Comparison of ENCODE assay signal across 1 cellular context in genomic region chr6:137233561-137234504, GRCh38.
TF ChIP-seq lines count a peak whose summit lies in the region.

No MANE protein-coding gene starts in this region.

TF ChIP-seq in K562, 482 proteins besides CTCF, POLR2A, EP300 and RAD21 (continues in another document):
- TF ChIP-seq, protein P1, sequence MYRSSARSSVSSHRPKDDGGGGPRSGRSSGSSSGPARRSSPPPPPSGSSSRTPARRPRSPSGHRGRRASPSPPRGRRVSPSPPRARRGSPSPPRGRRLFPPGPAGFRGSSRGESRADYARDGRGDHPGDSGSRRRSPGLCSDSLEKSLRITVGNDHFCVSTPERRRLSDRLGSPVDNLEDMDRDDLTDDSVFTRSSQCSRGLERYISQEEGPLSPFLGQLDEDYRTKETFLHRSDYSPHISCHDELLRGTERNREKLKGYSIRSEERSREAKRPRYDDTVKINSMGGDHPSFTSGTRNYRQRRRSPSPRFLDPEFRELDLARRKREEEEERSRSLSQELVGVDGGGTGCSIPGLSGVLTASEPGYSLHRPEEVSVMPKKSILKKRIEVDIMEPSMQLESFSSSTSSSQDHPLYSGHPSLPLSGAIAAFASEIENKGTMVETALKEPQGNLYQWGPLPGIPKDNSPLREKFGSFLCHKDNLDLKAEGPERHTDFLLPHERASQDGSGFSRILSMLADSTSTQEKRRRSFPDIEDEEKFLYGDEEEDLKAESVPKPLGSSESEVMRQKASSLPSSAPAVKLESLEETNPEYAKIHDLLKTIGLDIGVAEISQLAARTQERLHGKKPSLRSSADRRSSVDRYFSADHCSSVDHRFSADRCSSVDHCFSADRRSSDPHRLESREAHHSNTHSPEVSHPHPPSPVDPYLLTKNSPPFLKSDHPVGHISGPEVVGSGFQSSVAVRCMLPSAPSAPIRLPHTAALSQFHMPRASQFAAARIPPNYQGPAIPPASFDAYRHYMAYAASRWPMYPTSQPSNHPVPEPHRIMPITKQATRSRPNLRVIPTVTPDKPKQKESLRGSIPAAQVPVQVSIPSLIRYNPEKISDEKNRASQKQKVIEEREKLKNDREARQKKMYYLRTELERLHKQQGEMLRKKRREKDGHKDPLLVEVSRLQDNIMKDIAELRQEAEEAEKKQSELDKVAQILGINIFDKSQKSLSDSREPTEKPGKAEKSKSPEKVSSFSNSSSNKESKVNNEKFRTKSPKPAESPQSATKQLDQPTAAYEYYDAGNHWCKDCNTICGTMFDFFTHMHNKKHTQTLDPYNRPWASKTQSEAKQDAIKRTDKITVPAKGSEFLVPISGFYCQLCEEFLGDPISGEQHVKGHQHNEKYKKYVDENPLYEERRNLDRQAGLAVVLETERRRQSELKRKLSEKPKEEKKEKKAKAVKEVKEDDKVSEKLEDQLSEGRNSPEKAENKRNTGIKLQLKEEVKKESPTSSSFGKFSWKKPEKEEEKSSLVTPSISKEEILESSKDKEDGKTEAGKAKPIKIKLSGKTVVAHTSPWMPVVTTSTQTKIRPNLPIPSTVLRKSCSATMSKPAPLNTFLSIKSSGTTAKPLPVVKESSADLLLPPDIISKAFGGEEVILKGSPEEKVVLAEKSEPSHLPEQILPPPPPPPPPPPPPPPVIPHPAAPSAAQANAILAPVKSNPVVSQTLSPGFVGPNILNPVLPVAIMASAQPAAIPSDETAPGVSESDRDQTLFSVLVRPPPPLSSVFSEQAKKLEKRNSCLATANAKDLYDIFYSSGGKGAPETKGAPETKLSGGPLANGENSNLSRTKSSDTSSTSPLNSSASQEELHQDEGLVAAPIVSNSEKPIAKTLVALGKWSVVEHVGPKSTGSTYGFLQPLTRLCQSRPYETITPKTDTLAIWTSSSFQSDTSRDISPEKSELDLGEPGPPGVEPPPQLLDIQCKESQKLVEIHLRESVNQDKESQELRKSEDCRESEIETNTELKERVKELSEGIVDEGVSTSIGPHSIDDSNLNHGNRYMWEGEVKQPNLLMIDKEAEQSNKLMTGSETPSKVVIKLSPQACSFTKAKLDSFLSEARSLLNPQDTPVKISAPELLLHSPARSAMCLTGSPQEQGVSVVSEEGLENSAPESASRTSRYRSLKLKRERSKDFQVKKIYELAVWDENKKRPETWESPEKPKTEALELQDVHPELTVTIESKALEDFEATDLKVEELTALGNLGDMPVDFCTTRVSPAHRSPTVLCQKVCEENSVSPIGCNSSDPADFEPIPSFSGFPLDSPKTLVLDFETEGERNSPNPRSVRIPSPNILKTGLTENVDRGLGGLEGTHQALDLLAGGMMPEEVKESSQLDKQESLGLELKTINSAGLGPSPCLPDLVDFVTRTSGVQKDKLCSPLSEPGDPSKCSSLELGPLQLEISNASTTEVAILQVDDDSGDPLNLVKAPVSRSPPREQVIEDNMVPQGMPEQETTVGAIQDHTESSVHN (IDR thresholded peaks at IDR 0.05; ENCODE audit: borderline replicate concordance in 1 of 2, low read depth in 1 of 2): 0 out of 4 replicates have a peak, but pooled peaks of 1 of the 2 experiments have one; percentile 33
- TF ChIP-seq ZHX1 (conservative IDR thresholded peaks at IDR 0.05; ENCODE audit: low read length): no peak
- peak; percentile 92 for TF ChIP-seq MAFG (tag; conservative IDR thresholded peaks at IDR 0.05)
- TF ChIP-seq DMBX1 (CRISPR knock-in tag; IDR thresholded peaks at IDR 0.05; ENCODE audit: borderline replicate concordance): no peak
- TF ChIP-seq, protein P2, sequence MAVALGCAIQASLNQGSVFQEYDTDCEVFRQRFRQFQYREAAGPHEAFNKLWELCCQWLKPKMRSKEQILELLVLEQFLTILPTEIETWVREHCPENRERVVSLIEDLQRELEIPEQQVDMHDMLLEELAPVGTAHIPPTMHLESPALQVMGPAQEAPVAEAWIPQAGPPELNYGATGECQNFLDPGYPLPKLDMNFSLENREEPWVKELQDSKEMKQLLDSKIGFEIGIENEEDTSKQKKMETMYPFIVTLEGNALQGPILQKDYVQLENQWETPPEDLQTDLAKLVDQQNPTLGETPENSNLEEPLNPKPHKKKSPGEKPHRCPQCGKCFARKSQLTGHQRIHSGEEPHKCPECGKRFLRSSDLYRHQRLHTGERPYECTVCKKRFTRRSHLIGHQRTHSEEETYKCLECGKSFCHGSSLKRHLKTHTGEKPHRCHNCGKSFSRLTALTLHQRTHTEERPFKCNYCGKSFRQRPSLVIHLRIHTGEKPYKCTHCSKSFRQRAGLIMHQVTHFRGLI (CRISPR knock-in tag; IDR thresholded peaks at IDR 0.05): no peak
- TF ChIP-seq ZNF316 (IDR thresholded peaks at IDR 0.05): 0 out of 2 replicates have a peak, but pooled peaks have one; percentile 38
- TF ChIP-seq MAFF (IDR thresholded peaks at IDR 0.05; ENCODE audit: low read length): peak; percentile 74; the same call in 1 of the 2 replicates
- no peak for TF ChIP-seq ZNF75A (CRISPR knock-in tag; IDR thresholded peaks at IDR 0.05)
- TF ChIP-seq SPI1 (IDR thresholded peaks at IDR 0.05; ENCODE audit: borderline replicate concordance, low read depth, low read length): peak; percentile 91; the same call in 1 of the 2 replicates
- TF ChIP-seq EZH2 (IDR thresholded peaks at IDR 0.05; ENCODE audit: borderline replicate concordance, low read depth, low read length): no peak
- 0 out of 4 replicates have a peak, but pooled peaks of 1 of the 2 experiments have one; percentile 18 for TF ChIP-seq RCOR1 (IDR thresholded peaks at IDR 0.05; ENCODE audit: borderline replicate concordance in 1 of 2, low read depth in 2 of 2, low read length in 2 of 2)
- TF ChIP-seq CBFA2T2 (conservative IDR thresholded peaks at IDR 0.05): no peak
- TF ChIP-seq ZBTB12 (CRISPR knock-in tag; IDR thresholded peaks at IDR 0.05): no peak
- peak; percentile 29; the same call in 1 of the 2 replicates for TF ChIP-seq SMARCE1 (IDR thresholded peaks at IDR 0.05)
- TF ChIP-seq, protein P3, sequence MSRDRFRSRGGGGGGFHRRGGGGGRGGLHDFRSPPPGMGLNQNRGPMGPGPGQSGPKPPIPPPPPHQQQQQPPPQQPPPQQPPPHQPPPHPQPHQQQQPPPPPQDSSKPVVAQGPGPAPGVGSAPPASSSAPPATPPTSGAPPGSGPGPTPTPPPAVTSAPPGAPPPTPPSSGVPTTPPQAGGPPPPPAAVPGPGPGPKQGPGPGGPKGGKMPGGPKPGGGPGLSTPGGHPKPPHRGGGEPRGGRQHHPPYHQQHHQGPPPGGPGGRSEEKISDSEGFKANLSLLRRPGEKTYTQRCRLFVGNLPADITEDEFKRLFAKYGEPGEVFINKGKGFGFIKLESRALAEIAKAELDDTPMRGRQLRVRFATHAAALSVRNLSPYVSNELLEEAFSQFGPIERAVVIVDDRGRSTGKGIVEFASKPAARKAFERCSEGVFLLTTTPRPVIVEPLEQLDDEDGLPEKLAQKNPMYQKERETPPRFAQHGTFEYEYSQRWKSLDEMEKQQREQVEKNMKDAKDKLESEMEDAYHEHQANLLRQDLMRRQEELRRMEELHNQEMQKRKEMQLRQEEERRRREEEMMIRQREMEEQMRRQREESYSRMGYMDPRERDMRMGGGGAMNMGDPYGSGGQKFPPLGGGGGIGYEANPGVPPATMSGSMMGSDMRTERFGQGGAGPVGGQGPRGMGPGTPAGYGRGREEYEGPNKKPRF (IDR thresholded peaks at IDR 0.05; ENCODE audit: low read depth, low read length): no peak
- TF ChIP-seq BRD9 (IDR thresholded peaks at IDR 0.05; ENCODE audit: low read depth, partially characterized antibody): no peak
- no peak for TF ChIP-seq HDAC2 (IDR thresholded peaks at IDR 0.05)
- TF ChIP-seq ZNF695 (CRISPR knock-in tag; IDR thresholded peaks at IDR 0.05): no peak
- 0 out of 2 replicates have a peak, but pooled peaks have one; percentile 28 for TF ChIP-seq ATF7 (IDR thresholded peaks at IDR 0.05)
- TF ChIP-seq ZKSCAN8 (CRISPR knock-in tag; IDR thresholded peaks at IDR 0.05): no peak
- peak; percentile 56; the same call in 1 of the 2 replicates for TF ChIP-seq ZNF175 (CRISPR knock-in tag; IDR thresholded peaks at IDR 0.05; ENCODE audit: low read depth)
- TF ChIP-seq SMARCA4 (IDR thresholded peaks at IDR 0.05): peak; percentile 41; the same call in 1 of the 2 replicates
- TF ChIP-seq POLR3A (IDR thresholded peaks at IDR 0.05; ENCODE audit: borderline replicate concordance, extremely low read depth, insufficient read depth, insufficient read length): no peak
- no peak for TF ChIP-seq MEF2D (tag; conservative IDR thresholded peaks at IDR 0.05; ENCODE audit: low read depth)
- 0 out of 2 replicates have a peak, but pooled peaks have one; percentile 5 for TF ChIP-seq TCF3 (CRISPR knock-in tag; IDR thresholded peaks at IDR 0.05)
- TF ChIP-seq PURB (CRISPR knock-in tag; IDR thresholded peaks at IDR 0.05; ENCODE audit: low read depth): no peak
- no peak for TF ChIP-seq MBD1 (CRISPR knock-in tag; IDR thresholded peaks at IDR 0.05)
- peak; percentile 64 for TF ChIP-seq ELF1 (tag; IDR thresholded peaks at IDR 0.05)
- TF ChIP-seq ZNF121 (CRISPR knock-in tag; conservative IDR thresholded peaks at IDR 0.05): no peak
- no peak for TF ChIP-seq GATAD2A (IDR thresholded peaks at IDR 0.05)
- TF ChIP-seq ETV6 (IDR thresholded peaks at IDR 0.05; ENCODE audit: borderline replicate concordance in 1 of 2, low read depth in 2 of 2, low read length in 1 of 2): peak in 1 of 2 experiments; percentile 66; a peak in 1 of 4 replicates
- TF ChIP-seq ETV6 (CRISPR knock-in tag; IDR thresholded peaks at IDR 0.05; ENCODE audit: borderline replicate concordance): no peak
- TF ChIP-seq YBX1 (IDR thresholded peaks at IDR 0.05): no peak
- no peak for TF ChIP-seq ZNF23 (CRISPR knock-in tag; IDR thresholded peaks at IDR 0.05)
- no peak for TF ChIP-seq HCFC1 (IDR thresholded peaks at IDR 0.05; ENCODE audit: low read depth, low read length)
- TF ChIP-seq ZNF263 (CRISPR knock-in tag; IDR thresholded peaks at IDR 0.05; ENCODE audit: borderline replicate concordance): no peak
